10 cellular contexts compared by ENCODE assay signal in genomic region chr20:20795119-20795518, GRCh38.
"Had no signal": no experiment of that assay in that cellular context is flagged by ENCODE, and none has a peak within 500 bp of the region (broad histone marks: within the 10 kb centered on the region; RNA-seq: fewer than 3 reads in every experiment).

No MANE protein-coding gene starts in this region.

- H3K27ac ChIP-seq: GM23248, HL-60, KMS-11 had no signal

- H3K9me3 ChIP-seq: HAP-1 had no signal

- H3K9ac ChIP-seq: GM23248, KMS-11 had no signal

- H3K4me3 ChIP-seq: GM23248, HAP-1 had no signal

- H3K4me2 ChIP-seq: KMS-11 had no signal

- H3K36me3 ChIP-seq: HAP-1 had no signal

- ATAC-seq: HCT116, HepG2 had no signal

- DNase-seq: GM23248, GOT3, H7, HFFc6, KBM-7 had no signal
